In the genomic region with DNA sequence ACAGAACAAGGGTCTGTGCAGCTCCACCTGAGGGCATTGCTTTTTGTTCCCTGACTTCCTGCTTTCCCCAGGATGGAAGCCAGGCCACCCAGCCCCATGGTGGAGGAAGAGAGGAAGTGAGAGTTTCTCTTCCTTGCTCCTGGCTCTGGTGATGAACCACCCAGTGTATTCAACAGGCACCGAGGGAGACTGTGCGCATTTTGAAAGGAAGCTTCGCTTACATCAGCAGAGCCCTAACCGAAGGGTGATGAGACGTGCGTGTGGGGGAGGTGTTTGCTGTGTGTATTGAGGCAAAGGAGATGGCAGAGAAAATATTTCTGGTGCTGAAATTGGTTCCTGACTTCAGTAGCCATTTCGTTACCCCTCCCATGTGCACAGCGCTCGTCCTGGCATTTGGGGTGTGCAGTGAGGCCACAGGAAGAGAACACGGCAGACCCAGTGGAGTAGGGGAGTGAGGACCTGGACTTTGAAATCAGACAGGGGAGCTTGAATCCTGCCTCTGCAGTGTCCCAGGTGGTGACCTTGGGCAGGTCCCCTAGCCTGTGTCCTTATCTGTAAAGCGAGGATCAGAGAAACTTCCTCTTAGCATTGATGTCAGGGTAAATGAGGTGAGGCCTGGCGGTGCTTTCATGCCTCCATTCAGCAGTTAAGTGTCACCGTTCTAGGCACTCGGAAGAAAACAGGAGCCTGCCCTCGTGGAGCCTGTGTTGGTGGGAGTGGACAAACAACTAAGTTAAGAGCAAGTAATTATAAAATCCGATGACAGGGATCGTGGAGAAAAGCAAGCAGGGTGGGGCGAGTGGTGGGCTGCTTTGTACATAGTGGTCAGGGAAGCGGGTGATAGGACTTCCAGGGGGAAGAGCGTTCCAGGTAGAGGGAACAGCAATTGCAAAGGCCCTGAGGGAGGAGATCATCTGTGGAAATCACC, we compare ENCODE assay signal across 7 cellular contexts. TPM values are rescaled to one million over a fixed set of nuclear protein-coding genes. Genes with fewer than 3 reads are reported as not detected.
DNase-seq lines count a peak whose midpoint lies in the region; ATAC-seq, FAIRE-seq and TF ChIP-seq lines count a peak whose summit lies in the region.

No MANE protein-coding gene starts in this region.

- H3K9me2 ChIP-seq in SK-N-SH = no peaks in the 10 kb centered on the region

- peaks cover 4 to 11% of the 10 kb centered on the region in 2 experiments; a peak in 4 of 5 replicates for H3K36me3 ChIP-seq in HepG2 (replicated peaks in 1 of 2; ENCODE audit: control insufficient read depth in 1 of 2, insufficient read depth in 2 of 2, low read length in 2 of 2)
- H3K36me3 ChIP-seq in SK-N-SH (replicated peaks in 1 of 2; ENCODE audit: control insufficient read depth in 1 of 2, insufficient read depth in 2 of 2, low read length in 1 of 2) = no peaks in the 10 kb centered on the region

- H2AFZ ChIP-seq in HepG2 (ENCODE audit: low read length) = no peak overlapping the region
- no peak overlapping the region for H2AFZ ChIP-seq in SK-N-SH (ENCODE audit: low read depth)

- 1% methylated on average over 20 of the region's 20 CpGs for WGBS in HepG2 (ENCODE audit: low lambda C conversion rate)
- WGBS in SK-N-SH (ENCODE audit: low lambda C conversion rate) = 89% methylated on average over 20 of the region's 20 CpGs

- intact Hi-C loops in HepG2 (cut with micrococcal nuclease; ENCODE audit: unreplicated experiment) = loop anchor here (1.0 kb wide), 3 partner anchors 21 to 131 kb away; no protein-coding TSS in a partner anchor

- H3K4me2 ChIP-seq in HepG2 (ENCODE audit: low read depth, low read length) (peak overlapping the region; percentile 97), SK-N-SH (no peak overlapping the region)

- TF ChIP-seq EP300 in HepG2 (IDR thresholded peaks at IDR 0.05; ENCODE audit: low read depth in 2 of 2, low read length in 2 of 2) (peak; percentile 73 to 96; a peak in 3 of 4 replicates), HepG2 (CRISPR knock-in tag; IDR thresholded peaks at IDR 0.05; ENCODE audit: borderline replicate concordance) (peak; percentile 94), SK-N-SH (IDR thresholded peaks at IDR 0.05; ENCODE audit: borderline replicate concordance in 1 of 2, low read depth in 1 of 2, low read length in 1 of 2) (no peak)

- TF ChIP-seq CTCF in HepG2 (CRISPR knock-in tag; IDR thresholded peaks at IDR 0.05) (peak; percentile 63), SK-N-SH (IDR thresholded peaks at IDR 0.05) (no peak)

- H3K27ac ChIP-seq in HepG2 (ENCODE audit: extremely low read length, insufficient read depth, low read length) = peak overlapping the region; percentile 89
- H3K27ac ChIP-seq in SK-N-SH (ENCODE audit: low read depth in 2 of 2, low read length in 1 of 2) = peak overlapping the region in 1 of 2 experiments; percentile 36; a peak in 1 of 4 replicates

- TF ChIP-seq RAD21 in HepG2 (CRISPR knock-in tag; IDR thresholded peaks at IDR 0.05) (peak; percentile 57; the same call in 1 of the 2 replicates), SK-N-SH (IDR thresholded peaks at IDR 0.05; ENCODE audit: low read length) (no peak)

- POLR2A ChIA-PET in HepG2 (lab: Yijun Ruan, JAX) (interaction anchor here (0.8 to 5.9 kb wide), 18 partner anchors 9 to 121 kb away, joined by 3 to 61 read pairs (median 6); no protein-coding TSS in a partner anchor), SK-N-SH (lab: Yijun Ruan, JAX) (interaction anchor here (0.6 kb wide), 1 partner anchor 11 kb away, joined by 3 read pairs; no protein-coding TSS in a partner anchor)

- FAIRE-seq in HepG2 (lab: Jason Lieb, UNC) = peak; percentile 98

- in situ Hi-C loops in HepG2 (cut with HindIII; ENCODE audit: extremely low pct_ligation_motif_present, low pct_unique_long_range_greater_than_20kb) = no loop called here

- H3K4me3 ChIP-seq in HepG2 (replicated peaks in 1 of 3; ENCODE audit: insufficient read depth in 1 of 3, low read depth in 2 of 3, low read length in 3 of 3) (peak overlapping the region; percentile 29 to 62 (median 30); a peak in 5 of 6 replicates), SK-N-SH (ENCODE audit: low read depth in 2 of 2, low read length in 1 of 2) (no peak overlapping the region)

- peaks cover 98% of the 10 kb centered on the region for H3K79me2 ChIP-seq in HepG2 (ENCODE audit: insufficient read depth, low read length)
- peaks cover 77% of the 10 kb centered on the region for H3K79me2 ChIP-seq in SK-N-SH (ENCODE audit: insufficient read depth)

- H3K27me3 ChIP-seq in HepG2 (ENCODE audit: control insufficient read depth in 1 of 2, insufficient read depth in 2 of 2, low read length in 2 of 2) (no peaks in the 10 kb centered on the region; a peak in 1 of 5 replicates), SK-N-SH (ENCODE audit: insufficient read depth) (no peaks in the 10 kb centered on the region)

- CTCF ChIA-PET in HepG2 (lab: Yijun Ruan, JAX; ENCODE audit: low intra/inter-chr PET ratio, low total read pairs) = no interaction called here
- CTCF ChIA-PET in SK-N-SH (lab: Yijun Ruan, JAX) = interaction anchor here (0.6 to 2.3 kb wide), 5 partner anchors 33 to 310 kb away, joined by 3 to 9 read pairs (median 4); no protein-coding TSS in a partner anchor

- H3K9ac ChIP-seq in HepG2 (ENCODE audit: insufficient read depth, low read depth, low read length) (peak overlapping the region; percentile 68), SK-N-SH (no peak overlapping the region)

- TF ChIP-seq POLR2A in HepG2 (IDR thresholded peaks at IDR 0.05; ENCODE audit: insufficient read depth in 1 of 2, low read depth in 2 of 2, low read length in 2 of 2) = peak; percentile 73 to 89; a peak in 3 of 4 replicates

- ATAC-seq in HepG2 = peak; percentile 72
- ATAC-seq in GM21723 (IDR thresholded peaks at IDR 0.05; ENCODE audit: unreplicated experiment) = no peak

- peaks cover 50% of the 10 kb centered on the region for H4K20me1 ChIP-seq in HepG2 (ENCODE audit: insufficient read depth, low read length)
- H4K20me1 ChIP-seq in SK-N-SH (ENCODE audit: insufficient read depth) = peaks cover 70% of the 10 kb centered on the region

- H3F3A ChIP-seq in SK-N-SH (replicated peaks; ENCODE audit: insufficient read depth) = no peaks in the 10 kb centered on the region

- no TSS peak for BruUV-seq in HepG2 (replicated peaks; lab: Mats Ljungman, UMichigan)

- DNase-seq in NOMO-1 treated with dmso at 0.1 percent for 144 hours (lab: John Stamatoyannopoulos, UW; ENCODE audit: unreplicated experiment) (peak; percentile 79), HepG2 (ENCODE audit: low spot score) (peak; percentile 99), superior temporal gyrus (ENCODE audit: extremely low spot score) (peak; percentile 68), NCI-H1930 (lab: John Stamatoyannopoulos, UW) (no peak), SK-N-SH (no peak)
- peak; percentile 34 for DNase-seq in activated naive CD4-positive, alpha-beta T cell treated with Interleukin-2 at 50 U/mL for 16 hours

- H3K4me1 ChIP-seq in HepG2 (ENCODE audit: insufficient read depth, low read length) (peaks cover 84% of the 10 kb centered on the region), SK-N-SH (ENCODE audit: control insufficient read depth in 1 of 2, insufficient read depth in 2 of 2, low read depth in 1 of 2, low read length in 1 of 2) (peaks cover 8 to 57% of the 10 kb centered on the region in 2 experiments; a peak in 3 of 4 replicates)

- H3K9me3 ChIP-seq in HepG2 (ENCODE audit: low read length) (no peaks in the 10 kb centered on the region), SK-N-SH (no peaks in the 10 kb centered on the region)

TF ChIP-seq in HepG2, 621 proteins besides CTCF, POLR2A, EP300 and RAD21 (continues in another document):
- no peak for TF ChIP-seq ZNF674 (CRISPR knock-in tag; IDR thresholded peaks at IDR 0.05; ENCODE audit: low read depth)
- peak; percentile 37; the same call in 1 of the 2 replicates for TF ChIP-seq NFYC (CRISPR knock-in tag; IDR thresholded peaks at IDR 0.05)
- TF ChIP-seq ZNF780A (CRISPR knock-in tag; IDR thresholded peaks at IDR 0.05) = peak; percentile 88
- no peak for TF ChIP-seq ZNF878 (CRISPR knock-in tag; IDR thresholded peaks at IDR 0.05)
- no peak for TF ChIP-seq AGO1 (IDR thresholded peaks at IDR 0.05; ENCODE audit: low read depth, low read length, poor library complexity, severe bottlenecking)

TF ChIP-seq in SK-N-SH, 30 proteins besides CTCF, POLR2A, EP300 and RAD21 (continues in another document):
- TF ChIP-seq, protein P1, sequence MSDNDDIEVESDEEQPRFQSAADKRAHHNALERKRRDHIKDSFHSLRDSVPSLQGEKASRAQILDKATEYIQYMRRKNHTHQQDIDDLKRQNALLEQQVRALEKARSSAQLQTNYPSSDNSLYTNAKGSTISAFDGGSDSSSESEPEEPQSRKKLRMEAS (IDR thresholded peaks at IDR 0.05; ENCODE audit: low read depth) = no peak
- TF ChIP-seq ELF1 (IDR thresholded peaks at IDR 0.05) (no peak), GATA2 (CRISPR knock-in tag; IDR thresholded peaks at IDR 0.05) (no peak), RCOR1 (IDR thresholded peaks at IDR 0.05; ENCODE audit: low read length) (no peak), MXI1 (IDR thresholded peaks at IDR 0.05; ENCODE audit: low read depth, low read length) (no peak), NFIC (IDR thresholded peaks at IDR 0.05; ENCODE audit: borderline replicate concordance) (no peak)

RNA-seq across cellular contexts. Expression of gene CMIP, which starts 7.4 kb away (rescaled TPM):
- 10.9 and 21.7 TPM in 2 replicates for total RNA-seq in HepG2 (2016; rRNA removed; fragmentation: Illumina TruSeq; extraction: Trizol)
- 3.5 and 4.6 TPM in 2 replicates for total RNA-seq in HepG2 (2016; cell fraction: cytosol; rRNA removed; fragmentation: Illumina TruSeq; extraction: Trizol; ENCODE audit: low read depth)
- 11.5 and 15.7 TPM in 2 replicates for total RNA-seq in HepG2 (2016; cell fraction: insoluble cytoplasmic fraction; rRNA removed; fragmentation: Illumina TruSeq; extraction: Trizol)
- 13.0 and 15.9 TPM in 2 replicates for total RNA-seq in HepG2 (2016; cell fraction: membrane; rRNA removed; fragmentation: Illumina TruSeq; extraction: Trizol)
- total RNA-seq in HepG2 (2016; cell fraction: nucleus; rRNA removed; fragmentation: Illumina TruSeq; extraction: Trizol) = 23.3 and 29.3 TPM in 2 replicates
- polyA plus RNA-seq in HepG2 (2011; rRNA removed) = 18.1 and 22.0 TPM in 2 replicates
- polyA plus RNA-seq in HepG2 (2011; cell fraction: cytosol; rRNA removed) = 17.3 and 20.7 TPM in 2 replicates
- polyA plus RNA-seq in HepG2 (2011; cell fraction: nucleus; rRNA removed) = 77.4 and 83.2 TPM in 2 replicates
- polyA plus RNA-seq in HepG2 (2012) = 74.4 and 83.5 TPM in 2 replicates
- 3.4 and 3.8 TPM in 2 replicates for polyA plus RNA-seq in HepG2 (2016; cell fraction: cytosol; fragmentation: Illumina TruSeq; extraction: Trizol; ENCODE audit: low read depth)
- 29.7 and 48.6 TPM in 2 replicates for polyA plus RNA-seq in HepG2 (2016; cell fraction: insoluble cytoplasmic fraction; fragmentation: Illumina TruSeq; extraction: Trizol; ENCODE audit: low read depth)
- 14.8 and 16.9 TPM in 2 replicates for polyA plus RNA-seq in HepG2 (2016; cell fraction: membrane; fragmentation: Illumina TruSeq; extraction: Trizol; ENCODE audit: low read depth)
- 51.1 and 51.2 TPM in 2 replicates for polyA plus RNA-seq in HepG2 (2016; cell fraction: nucleus; fragmentation: Illumina TruSeq; extraction: Trizol; ENCODE audit: insufficient read depth, low read depth)
- 16.6 and 71.5 TPM in 2 replicates for polyA minus RNA-seq in HepG2 (2011; rRNA and poly(A)+ RNA removed; ENCODE audit: low replicate concordance)
- 60.8 and 68.8 TPM in 2 replicates for polyA minus RNA-seq in HepG2 (2011; cell fraction: cytosol; rRNA and poly(A)+ RNA removed)
- 61.9 and 63.1 TPM in 2 replicates for polyA minus RNA-seq in HepG2 (2011; cell fraction: nucleus; rRNA and poly(A)+ RNA removed)
- 2.4 and 5.4 TPM in 2 replicates for polyA plus RNA-seq in SK-N-SH (2012; rRNA removed)
- 3.9 and 6.2 TPM in 2 replicates for polyA plus RNA-seq in SK-N-SH (2012; cell fraction: cytosol; rRNA removed)
- 9.8 and 13.9 TPM in 2 replicates for polyA plus RNA-seq in SK-N-SH (2012; cell fraction: nucleus; rRNA removed)

Comparison
In these comparisons a context has a peak if more than half of its experiments do, and no peak if none do; other contexts are left out.
1. DNase-seq: peak in NOMO-1 treated with dmso at 0.1 percent for 144 hours (single experiment), activated naive CD4-positive, alpha-beta T cell treated with Interleukin-2 at 50 U/mL for 16 hours (single experiment), HepG2 (single experiment) and superior temporal gyrus (single experiment); none in NCI-H1930 (0 of 2) and SK-N-SH (single experiment).
2. H3K4me3 ChIP-seq: peak in HepG2 (3 of 3); none in SK-N-SH (0 of 2).